Comparison of ENCODE assay signal across 33 cellular contexts in the genomic region with DNA sequence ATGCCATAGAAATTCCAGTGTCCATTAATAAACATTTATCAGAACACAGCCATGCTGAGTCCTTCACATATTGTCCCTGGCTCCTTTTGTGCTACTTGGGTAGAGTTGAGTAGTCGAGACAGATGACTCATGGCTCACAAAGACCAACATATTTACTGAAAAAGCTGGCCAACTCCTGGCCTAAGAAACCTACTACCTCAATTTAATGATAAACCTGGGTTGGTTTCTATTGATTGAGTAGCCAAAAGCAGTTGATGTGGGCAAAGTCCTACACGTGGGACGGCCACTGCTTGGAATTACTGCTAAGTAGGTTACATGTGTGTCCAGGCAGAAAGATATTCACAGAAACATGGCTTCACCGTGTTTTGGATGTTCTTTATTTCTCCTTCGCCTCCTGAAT.
"Had no signal": no experiment of that assay in that cellular context is flagged by ENCODE, and none has a peak within 500 bp of the region (broad histone marks: within the 10 kb centered on the region; RNA-seq: fewer than 3 reads in every experiment).

No MANE protein-coding gene starts in this region.

- H3K36me3 ChIP-seq: cardiac muscle cell, Peyer's patch had no signal

- FAIRE-seq: K562 had no signal

- H3K27me3 ChIP-seq: cardiac muscle cell, Peyer's patch had no signal

- H3K4me1 ChIP-seq: Peyer's patch had no signal

- DNase-seq: activated B cell treated with CpG ODN at 0.5 μM for 24 hours; activated CD4-positive, alpha-beta memory T cell treated with anti-CD3 and anti-CD28 coated beads for 36 hours; activated CD4-positive, alpha-beta T cell treated with anti-CD3 and anti-CD28 coated beads for 4 hours; activated CD4-positive, alpha-beta T cell treated with anti-CD3 and anti-CD28 coated beads, Interleukin-2, amount 50 U/mL, for 1 hour; activated CD4-positive, CD25-positive, alpha-beta regulatory T cell treated with anti-CD3 and anti-CD28 coated beads, Interleukin-2, amount 50 U/mL, for 72 hours; activated CD8-positive, alpha-beta memory T cell treated with anti-CD3 and anti-CD28 coated beads, Interleukin-2, amount 50 U/mL, for 4 hours; activated effector memory CD4-positive, alpha-beta T cell treated with anti-CD3 and anti-CD28 coated beads, Interleukin-2, amount 50 U/mL, for 16 hours; activated naive CD4-positive, alpha-beta T cell; activated naive CD4-positive, alpha-beta T cell treated with anti-CD3 and anti-CD28 coated beads, Interleukin-2, amount 50 U/mL, for 16 hours; activated naive CD8-positive, alpha-beta T cell treated with anti-CD3 and anti-CD28 coated beads for 36 hours; activated T-cell treated with anti-CD3 and anti-CD28 coated beads for 4 hours; activated T-cell treated with anti-CD3 and anti-CD28 coated beads, Interleukin-2, amount 50 U/mL, for 48 hours; amniotic stem cell; aorta; NCI-H1105; NCI-H1417 treated with DMSO at 0.1 percent for 48 hours; NCI-H187 treated with DMSO at 0.1 percent for 48 hours; NCI-H2081; NCI-H226; NCI-H446 treated with DMSO at 0.1 percent for 48 hours; NCI-H524; PC-3; Peyer's patch; SIG-M5; SW 1271; T-helper 1 cell; T-helper 2 cell; T-helper 9 cell had no signal

- H3K27ac ChIP-seq: cardiac muscle cell, Peyer's patch, RWPE1, VCaP had no signal

- H3K4me3 ChIP-seq: cardiac muscle cell, K562, Peyer's patch had no signal

- H3K9me3 ChIP-seq: Peyer's patch had no signal

- ATAC-seq: K562, PC-3, Right ventricle myocardium inferior had no signal
